7 cellular contexts compared by ENCODE assay signal in genomic region chr14:77458249-77458950, GRCh38. TPM values are rescaled to one million over a fixed set of nuclear protein-coding genes. Genes with fewer than 3 reads are reported as not detected.
A peak's percentile ranks its signal among the peaks of the same experiment; 100 is the strongest.
DNase-seq lines count a peak whose midpoint lies in the region; ATAC-seq and TF ChIP-seq lines count a peak whose summit lies in the region.

No MANE protein-coding gene starts in this region.

- H4K91ac ChIP-seq in H9 (ENCODE audit: insufficient read length, low read depth, low read length): no peak overlapping the region

- peak overlapping the region; percentile 85 for H3K9ac ChIP-seq in H9 (ENCODE audit: extremely low read depth, insufficient read length, low read length)

- no peak overlapping the region for H2BK20ac ChIP-seq in H9 (ENCODE audit: low read depth, low read length, poor library complexity, severe bottlenecking)

- intact Hi-C loops in mucosa of descending colon (cut with DNase I, micrococcal nuclease): no loop called here

- H3K27ac ChIP-seq in H9 (ENCODE audit: insufficient read length, low read depth, low read length): no peak overlapping the region

- peak overlapping the region; percentile 89 for H3K4me2 ChIP-seq in H9 (ENCODE audit: insufficient read depth, insufficient read length, low read length)

- H3K9me3 ChIP-seq in H9 (ENCODE audit: control insufficient read depth, low read depth, low read length): no peaks in the 10 kb centered on the region
- H3K9me3 ChIP-seq in mucosa of descending colon: no peaks in the 10 kb centered on the region

- no peaks in the 10 kb centered on the region for H3K27me3 ChIP-seq in H9 (ENCODE audit: insufficient read depth, low read length)

- H4K5ac ChIP-seq in H9 (ENCODE audit: insufficient read length, low read depth, low read length): no peak overlapping the region

- no peak overlapping the region for H3K14ac ChIP-seq in H9 (ENCODE audit: insufficient read depth, low read length)

- no peak overlapping the region for H2BK120ac ChIP-seq in H9 (ENCODE audit: low read depth, low read length, poor library complexity, severe bottlenecking)

- peaks cover 32 to 42% (median 39%) of the 10 kb centered on the region in 3 experiments for H3K36me3 Mint-ChIP-seq in H9 (ENCODE audit: insufficient read depth in 1 of 3, low read depth in 3 of 3)
- peaks cover 56% of the 10 kb centered on the region for H3K36me3 Mint-ChIP-seq in effector memory CD8-positive, alpha-beta T cell (ENCODE audit: insufficient read depth)
- H3K36me3 Mint-ChIP-seq in stimulated activated naive CD8-positive, alpha-beta T cell treated with anti-CD3 and anti-CD28 coated beads, Interleukin-15, Interleukin-2, amounts not matched to agents 100 ng/mL and 50 ng/mL, for 24 hours (ENCODE audit: low read depth): peaks cover 44% of the 10 kb centered on the region

- no peak overlapping the region for H3K23ac ChIP-seq in H9 (ENCODE audit: insufficient read length, low read depth, low read length)

- no peak for ATAC-seq in effector memory CD8-positive, alpha-beta T cell (replicated peaks)
- peak; percentile 43 for ATAC-seq in mucosa of descending colon

- H3K36me3 ChIP-seq in mucosa of descending colon (ENCODE audit: low read depth): peaks cover 7% of the 10 kb centered on the region

- no peaks in the 10 kb centered on the region for H3K27me3 Mint-ChIP-seq in H9 (ENCODE audit: low read depth)
- H3K27me3 Mint-ChIP-seq in effector memory CD8-positive, alpha-beta T cell: no peaks in the 10 kb centered on the region
- H3K27me3 Mint-ChIP-seq in stimulated activated naive CD8-positive, alpha-beta T cell treated with anti-CD3 and anti-CD28 coated beads, Interleukin-15, Interleukin-2, amounts not matched to agents 100 ng/mL and 50 ng/mL, for 24 hours: no peaks in the 10 kb centered on the region

- peaks cover 4% of the 10 kb centered on the region for H3K23me2 ChIP-seq in H9 (ENCODE audit: insufficient read length, low read depth, low read length, poor library complexity, severe bottlenecking)

- peak; percentile 33 for DNase-seq in GM13976 (ENCODE audit: low spot score)
- peak; percentile 45 for DNase-seq in H9
- DNase-seq in LNCaP clone FGC (ENCODE audit: low read depth): no peak
- peak; percentile 13 for DNase-seq in activated CD4-positive, alpha-beta T cell treated with anti-CD3 and anti-CD28 coated beads, Interleukin-2, amount 50 U/mL, for 1 hour
- DNase-seq in effector memory CD8-positive, alpha-beta T cell: peak; percentile 3 to 19 (median 15)
- DNase-seq in mucosa of descending colon: peak; percentile 57 to 65 (median 59)

- H2AFZ ChIP-seq in H9 (ENCODE audit: low read length): no peak overlapping the region

- H3K27ac Mint-ChIP-seq in H9: peak overlapping the region; percentile 100; a peak in 6 of 7 replicates
- peak overlapping the region; percentile 95 to 100 for H3K27ac Mint-ChIP-seq in effector memory CD8-positive, alpha-beta T cell
- peak overlapping the region; percentile 100 for H3K27ac Mint-ChIP-seq in stimulated activated naive CD8-positive, alpha-beta T cell treated with anti-CD3 and anti-CD28 coated beads, Interleukin-15, Interleukin-2, amounts not matched to agents 100 ng/mL and 50 ng/mL, for 24 hours

- peak overlapping the region; percentile 98 for H3K4me3 ChIP-seq in LNCaP clone FGC (ENCODE audit: low read depth, low read length)
- H3K4me3 ChIP-seq in mucosa of descending colon: peak overlapping the region; percentile 94

- H3K79me2 ChIP-seq in H9 (ENCODE audit: insufficient read depth, low read length): peaks cover 13% of the 10 kb centered on the region; the same call in 1 of the 2 replicates

- H2BK12ac ChIP-seq in H9 (ENCODE audit: insufficient read length, low read depth, low read length): no peak overlapping the region

- TF ChIP-seq CTCF in GM13976 (IDR thresholded peaks at IDR 0.05; ENCODE audit: borderline replicate concordance, control extremely low read depth, extremely low read depth, insufficient read depth, missing control alignments) (no peak), H9 (conservative IDR thresholded peaks at IDR 0.05) (no peak), LNCaP clone FGC (IDR thresholded peaks at IDR 0.05; ENCODE audit: control insufficient read depth, extremely low read depth, insufficient read depth) (no peak), mucosa of descending colon (IDR thresholded peaks at IDR 0.05) (no peak)

- H2AK5ac ChIP-seq in H9 (ENCODE audit: insufficient read length, low read length): no peak overlapping the region

- H3K56ac ChIP-seq in H9 (ENCODE audit: insufficient read length, low read depth, low read length): no peak overlapping the region

- H3K4ac ChIP-seq in H9 (ENCODE audit: low read depth, low read length): no peak overlapping the region

- no peak overlapping the region for H3T11ph ChIP-seq in H9 (ENCODE audit: low read length)

- H3K79me1 ChIP-seq in H9 (ENCODE audit: insufficient read depth, low read depth, low read length, poor library complexity, severe bottlenecking): peaks cover 7% of the 10 kb centered on the region

- H4K8ac ChIP-seq in H9 (replicated peaks; ENCODE audit: insufficient read length, low read depth, low read length): no peak overlapping the region

- no peaks in the 10 kb centered on the region for H3K9me3 Mint-ChIP-seq in H9
- H3K9me3 Mint-ChIP-seq in effector memory CD8-positive, alpha-beta T cell: no peaks in the 10 kb centered on the region
- H3K9me3 Mint-ChIP-seq in stimulated activated naive CD8-positive, alpha-beta T cell treated with anti-CD3 and anti-CD28 coated beads, Interleukin-15, Interleukin-2, amounts not matched to agents 100 ng/mL and 50 ng/mL, for 24 hours: no peaks in the 10 kb centered on the region

- H3K4me1 Mint-ChIP-seq in H9: peaks cover 20 to 22% of the 10 kb centered on the region in 2 experiments
- H3K4me1 Mint-ChIP-seq in effector memory CD8-positive, alpha-beta T cell (ENCODE audit: low read depth in 2 of 2): peaks cover 31 to 32% of the 10 kb centered on the region in 2 donors
- peaks cover 49% of the 10 kb centered on the region for H3K4me1 Mint-ChIP-seq in stimulated activated naive CD8-positive, alpha-beta T cell treated with anti-CD3 and anti-CD28 coated beads, Interleukin-15, Interleukin-2, amounts not matched to agents 100 ng/mL and 50 ng/mL, for 24 hours (ENCODE audit: low read depth)

- no peak overlapping the region for H3K18ac ChIP-seq in H9 (ENCODE audit: insufficient read length, low read depth, low read length)

- in situ Hi-C loops in GM13976 (cut with MboI; ENCODE audit: low sequenced_read_pairs, unreplicated experiment): loop anchor here (25.0 kb wide), 1 partner anchor 354 kb away; the partner anchor contains the start of gene ADCK1

- no CpG with 5 or more reads among the region's 29 CpGs for WGBS in H9 (ENCODE audit: extremely low coverage, insufficient read length, low lambda C conversion rate)

- H2BK15ac ChIP-seq in H9 (ENCODE audit: low read depth, low read length): no peak overlapping the region

- no peak overlapping the region for H2BK5ac ChIP-seq in H9 (ENCODE audit: insufficient read length, low read length)

- H4K20me1 ChIP-seq in H9 (ENCODE audit: control insufficient read depth, insufficient read depth, insufficient read length): no peaks in the 10 kb centered on the region

- peak overlapping the region; percentile 100 for H3K4me3 Mint-ChIP-seq in H9
- H3K4me3 Mint-ChIP-seq in effector memory CD8-positive, alpha-beta T cell: peak overlapping the region; percentile 96 to 100
- peak overlapping the region; percentile 99 for H3K4me3 Mint-ChIP-seq in stimulated activated naive CD8-positive, alpha-beta T cell treated with anti-CD3 and anti-CD28 coated beads, Interleukin-15, Interleukin-2, amounts not matched to agents 100 ng/mL and 50 ng/mL, for 24 hours

- H3K4me1 ChIP-seq in H9 (ENCODE audit: insufficient read depth, low read length) (no peaks in the 10 kb centered on the region; the same call in 1 of the 2 replicates), mucosa of descending colon (ENCODE audit: low read depth) (peaks cover 16% of the 10 kb centered on the region)

RNA-seq across cellular contexts. Expression of gene AHSA1, which starts 0.5 kb away (rescaled TPM):
- 190 and 201 TPM in 2 replicates for total RNA-seq in H9 (2021)
- total RNA-seq in mucosa of descending colon: 100 to 1,000 TPM; 102 to 160 (median 116) TPM

RNA-seq across cellular contexts. Expression of gene VIPAS39, which starts 1.0 kb away (rescaled TPM):
- total RNA-seq in H9 (2021) (18.4 and 18.5 TPM in 2 replicates), mucosa of descending colon (10 to 100 TPM; 17.8 to 23.1 (median 18.0) TPM)

RNA-seq across cellular contexts. Expression of gene NOXRED1, which starts 35.1 kb away (rescaled TPM):
- total RNA-seq in H9 (2021) (not detected in 2 replicates), mucosa of descending colon (1 to 10 TPM in 1 of 3 donors, under 1 TPM in 2; 0.82 to 1.1 (median 0.82) TPM)

RNA-seq across cellular contexts. Expression of gene ISM2, which starts 40.2 kb away (rescaled TPM):
- 0.39 and 0.55 TPM in 2 replicates for total RNA-seq in H9 (2021)
- total RNA-seq in mucosa of descending colon: under 1 TPM in 2 of 3 donors, not detected in 1; 0.10 to 0.98 TPM
